Comparison of ENCODE assay signal across 1 cellular context in the genomic region with DNA sequence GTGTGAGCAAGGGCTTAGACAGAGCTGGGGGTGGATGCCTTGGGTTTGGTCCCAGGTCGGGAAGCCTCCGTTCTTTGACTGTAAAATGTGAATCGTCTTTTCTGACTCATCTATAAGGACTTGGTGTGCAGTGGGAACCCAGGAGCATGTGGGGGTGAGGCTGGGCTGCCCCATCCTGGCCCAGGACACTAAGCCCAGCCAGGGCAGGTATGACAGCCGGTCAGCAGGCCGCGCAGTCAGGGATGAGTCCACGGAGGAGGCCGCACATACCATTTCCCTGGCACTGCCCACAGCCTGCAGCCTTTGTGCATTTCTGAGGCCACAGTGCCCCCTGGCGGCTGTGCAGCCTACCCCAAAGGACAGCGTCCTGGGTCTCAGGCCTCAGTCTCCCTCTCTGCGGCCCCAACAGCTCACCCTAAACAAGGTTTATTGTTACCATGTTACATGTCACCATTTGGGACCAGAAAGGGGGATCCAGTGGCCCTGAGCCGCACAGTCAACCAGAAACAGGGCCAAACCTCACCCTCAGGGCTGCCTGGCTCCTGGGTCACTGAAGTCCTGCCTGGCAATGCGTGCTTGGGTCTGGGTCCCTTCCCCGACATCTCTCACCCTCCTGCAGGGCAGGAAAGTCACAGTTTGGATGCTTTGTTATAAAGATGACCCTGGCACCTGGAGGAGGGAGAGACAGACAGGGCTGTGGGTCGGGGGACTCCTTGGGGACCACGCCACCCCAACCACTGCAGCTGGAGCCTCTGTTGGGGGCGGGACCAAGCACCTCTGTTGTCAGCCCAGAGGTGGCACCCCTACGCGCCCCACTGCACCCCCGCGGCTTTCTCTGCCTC.
TF ChIP-seq lines count a peak whose summit lies in the region.

No MANE protein-coding gene starts in this region.

TF ChIP-seq in SK-N-SH, 30 proteins besides CTCF, POLR2A, EP300 and RAD21 (continued from another document):
- TF ChIP-seq, protein P1, sequence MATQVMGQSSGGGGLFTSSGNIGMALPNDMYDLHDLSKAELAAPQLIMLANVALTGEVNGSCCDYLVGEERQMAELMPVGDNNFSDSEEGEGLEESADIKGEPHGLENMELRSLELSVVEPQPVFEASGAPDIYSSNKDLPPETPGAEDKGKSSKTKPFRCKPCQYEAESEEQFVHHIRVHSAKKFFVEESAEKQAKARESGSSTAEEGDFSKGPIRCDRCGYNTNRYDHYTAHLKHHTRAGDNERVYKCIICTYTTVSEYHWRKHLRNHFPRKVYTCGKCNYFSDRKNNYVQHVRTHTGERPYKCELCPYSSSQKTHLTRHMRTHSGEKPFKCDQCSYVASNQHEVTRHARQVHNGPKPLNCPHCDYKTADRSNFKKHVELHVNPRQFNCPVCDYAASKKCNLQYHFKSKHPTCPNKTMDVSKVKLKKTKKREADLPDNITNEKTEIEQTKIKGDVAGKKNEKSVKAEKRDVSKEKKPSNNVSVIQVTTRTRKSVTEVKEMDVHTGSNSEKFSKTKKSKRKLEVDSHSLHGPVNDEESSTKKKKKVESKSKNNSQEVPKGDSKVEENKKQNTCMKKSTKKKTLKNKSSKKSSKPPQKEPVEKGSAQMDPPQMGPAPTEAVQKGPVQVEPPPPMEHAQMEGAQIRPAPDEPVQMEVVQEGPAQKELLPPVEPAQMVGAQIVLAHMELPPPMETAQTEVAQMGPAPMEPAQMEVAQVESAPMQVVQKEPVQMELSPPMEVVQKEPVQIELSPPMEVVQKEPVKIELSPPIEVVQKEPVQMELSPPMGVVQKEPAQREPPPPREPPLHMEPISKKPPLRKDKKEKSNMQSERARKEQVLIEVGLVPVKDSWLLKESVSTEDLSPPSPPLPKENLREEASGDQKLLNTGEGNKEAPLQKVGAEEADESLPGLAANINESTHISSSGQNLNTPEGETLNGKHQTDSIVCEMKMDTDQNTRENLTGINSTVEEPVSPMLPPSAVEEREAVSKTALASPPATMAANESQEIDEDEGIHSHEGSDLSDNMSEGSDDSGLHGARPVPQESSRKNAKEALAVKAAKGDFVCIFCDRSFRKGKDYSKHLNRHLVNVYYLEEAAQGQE (IDR thresholded peaks at IDR 0.05; ENCODE audit: low read depth, low read length), result 0 out of 2 replicates have a peak, but pooled peaks have one; percentile 4
- no peak for TF ChIP-seq MEF2A (IDR thresholded peaks at IDR 0.05; ENCODE audit: borderline replicate concordance, low read depth)
